ENCODE assay signal across 33 cellular contexts in genomic region chr11:43779306-43779705, GRCh38.
"Had no signal": no experiment of that assay in that cellular context is flagged by ENCODE, and none has a peak within 500 bp of the region (broad histone marks: within the 10 kb centered on the region; RNA-seq: fewer than 3 reads in every experiment).

No MANE protein-coding gene starts in this region.

- H3K36me3 ChIP-seq: ascending aorta, gastrocnemius medialis, WERI-Rb-1 had no signal

- H3K27ac Mint-ChIP-seq: activated B cell treated with CpG ODN at 0.5 μM for 24 hours; activated CD4-positive, alpha-beta memory T cell treated with anti-CD3 and anti-CD28 coated beads for 36 hours; activated CD8-positive, alpha-beta memory T cell treated with anti-CD3 and anti-CD28 coated beads, Interleukin-2, amount 10 ng/mL, durations not matched to agents 7 days and 5 days; activated CD8-positive, alpha-beta T cell treated with anti-CD3 and anti-CD28 coated beads, Interleukin-2, amount 10 ng/mL, durations not matched to agents 7 days and 5 days; activated naive CD4-positive, alpha-beta T cell treated with anti-CD3 and anti-CD28 coated beads, Interleukin-2, amount 10 ng/mL, durations not matched to agents 7 days and 5 days; activated naive CD4-positive, alpha-beta T cell treated with anti-CD3 and anti-CD28 coated beads, Interleukin-2, amount 50 U/mL, for 72 hours; activated naive CD8-positive, alpha-beta T cell treated with anti-CD3 and anti-CD28 coated beads, Interleukin-2, amount 10 ng/mL, durations not matched to agents 7 days and 5 days; activated T-cell treated with anti-CD3 and anti-CD28 coated beads, Interleukin-2, amount 50 U/mL, for 72 hours; brain; dendritic cell treated with granulocyte-macrophage colony-stimulating factor and Interleukin-4, amounts not matched to agents 40 ng/mL and 50 ng/mL, for 4 days; endodermal cell; T-helper 17 cell; T-helper 2 cell treated with Interferon-gamma antibody and Interleukin-4, amounts not matched to agents 5 μg/mL and 100 μg/mL, for 36 hours had no signal

- H3K4me1 ChIP-seq: ascending aorta, gastrocnemius medialis had no signal

- H3K27ac ChIP-seq: ascending aorta, coronary artery, dorsolateral prefrontal cortex, gastrocnemius medialis, heart left ventricle, WERI-Rb-1 had no signal

- H3K27me3 Mint-ChIP-seq: activated B cell treated with CpG ODN at 0.5 μM for 24 hours; activated CD4-positive, alpha-beta memory T cell treated with anti-CD3 and anti-CD28 coated beads for 36 hours; activated CD8-positive, alpha-beta memory T cell treated with anti-CD3 and anti-CD28 coated beads, Interleukin-2, amount 10 ng/mL, durations not matched to agents 7 days and 5 days; activated naive CD4-positive, alpha-beta T cell treated with anti-CD3 and anti-CD28 coated beads, Interleukin-2, amount 10 ng/mL, durations not matched to agents 7 days and 5 days; activated naive CD8-positive, alpha-beta T cell treated with anti-CD3 and anti-CD28 coated beads, Interleukin-2, amount 10 ng/mL, durations not matched to agents 7 days and 5 days; brain; central memory CD8-positive, alpha-beta T cell; dendritic cell treated with granulocyte-macrophage colony-stimulating factor and Interleukin-4, amounts not matched to agents 40 ng/mL and 50 ng/mL, for 4 days; T-helper 17 cell had no signal

- FAIRE-seq: bronchial epithelial cell had no signal

- H3K27me3 ChIP-seq: ascending aorta, dorsolateral prefrontal cortex, gastrocnemius medialis, heart left ventricle had no signal

- ATAC-seq: activated CD4-positive, CD25-positive, alpha-beta regulatory T cell treated with anti-CD3 and anti-CD28 coated beads, Interleukin-2, amount 50 U/mL, for 24 hours; activated CD8-positive, alpha-beta memory T cell treated with anti-CD3 and anti-CD28 coated beads, Interleukin-2, amount 10 ng/mL, durations not matched to agents 7 days and 5 days; activated CD8-positive, alpha-beta T cell treated with anti-CD3 and anti-CD28 coated beads, Interleukin-2, amount 10 ng/mL, durations not matched to agents 7 days and 5 days; activated naive CD4-positive, alpha-beta T cell treated with anti-CD3 and anti-CD28 coated beads, Interleukin-2, amount 50 U/mL, for 72 hours; activated T-cell treated with anti-CD3 and anti-CD28 coated beads, Interleukin-2, amount 50 U/mL, for 72 hours; esophagus mucosa; gastrocnemius medialis; heart left ventricle; T-helper 17 cell had no signal

- DNase-seq: activated B cell treated with CpG ODN at 0.5 μM for 24 hours; activated CD4-positive, alpha-beta memory T cell treated with anti-CD3 and anti-CD28 coated beads for 36 hours; activated CD4-positive, alpha-beta T cell treated with anti-CD3 and anti-CD28 coated beads for 48 hours; activated CD8-positive, alpha-beta memory T cell treated with anti-CD3 and anti-CD28 coated beads, Interleukin-2, amount 10 ng/mL, durations not matched to agents 7 days and 5 days; activated CD8-positive, alpha-beta memory T cell treated with anti-CD3 and anti-CD28 coated beads, Interleukin-2, amount 50 U/mL, for 4 hours; activated CD8-positive, alpha-beta T cell treated with anti-CD3 and anti-CD28 coated beads, Interleukin-2, amount 10 ng/mL, durations not matched to agents 7 days and 5 days; activated gamma-delta T cell; activated naive CD4-positive, alpha-beta T cell; activated naive CD4-positive, alpha-beta T cell treated with anti-CD3 and anti-CD28 coated beads, Interleukin-2, amount 10 ng/mL, durations not matched to agents 7 days and 5 days; activated naive CD8-positive, alpha-beta T cell treated with anti-CD3 and anti-CD28 coated beads, Interleukin-2, amount 10 ng/mL, durations not matched to agents 7 days and 5 days; activated T-cell treated with anti-CD3 and anti-CD28 coated beads, Interleukin-2, amount 50 U/mL, for 1 hour; activated T-cell treated with anti-CD3 and anti-CD28 coated beads, Interleukin-2, amount 50 U/mL, for 72 hours; dorsolateral prefrontal cortex; effector memory CD4-positive, alpha-beta T cell; endodermal cell; foreskin fibroblast; gastrocnemius medialis; glutamatergic neuron; heart left ventricle; T-helper 1 cell; T-helper 17 cell; T1000; WERI-Rb-1 had no signal

- H3K4me1 Mint-ChIP-seq: activated B cell treated with CpG ODN at 0.5 μM for 24 hours; activated CD8-positive, alpha-beta memory T cell treated with anti-CD3 and anti-CD28 coated beads, Interleukin-2, amount 10 ng/mL, durations not matched to agents 7 days and 5 days; activated naive CD4-positive, alpha-beta T cell treated with anti-CD3 and anti-CD28 coated beads, Interleukin-2, amount 10 ng/mL, durations not matched to agents 7 days and 5 days; activated naive CD8-positive, alpha-beta T cell treated with anti-CD3 and anti-CD28 coated beads, Interleukin-2, amount 10 ng/mL, durations not matched to agents 7 days and 5 days; brain; central memory CD8-positive, alpha-beta T cell; T-helper 17 cell had no signal

- H3K9me3 ChIP-seq: gastrocnemius medialis had no signal

- H3K4me3 ChIP-seq: ascending aorta, coronary artery, dorsolateral prefrontal cortex, gastrocnemius medialis, heart left ventricle had no signal

- H3K4me3 Mint-ChIP-seq: activated B cell treated with CpG ODN at 0.5 μM for 24 hours; activated CD4-positive, alpha-beta memory T cell treated with anti-CD3 and anti-CD28 coated beads for 36 hours; activated CD8-positive, alpha-beta memory T cell treated with anti-CD3 and anti-CD28 coated beads, Interleukin-2, amount 10 ng/mL, durations not matched to agents 7 days and 5 days; activated CD8-positive, alpha-beta T cell treated with anti-CD3 and anti-CD28 coated beads, Interleukin-2, amount 10 ng/mL, durations not matched to agents 7 days and 5 days; activated naive CD4-positive, alpha-beta T cell treated with anti-CD3 and anti-CD28 coated beads, Interleukin-2, amount 10 ng/mL, durations not matched to agents 7 days and 5 days; activated naive CD8-positive, alpha-beta T cell treated with anti-CD3 and anti-CD28 coated beads, Interleukin-2, amount 10 ng/mL, durations not matched to agents 7 days and 5 days; activated T-cell treated with anti-CD3 and anti-CD28 coated beads, Interleukin-2, amount 50 U/mL, for 72 hours; brain; central memory CD8-positive, alpha-beta T cell; dendritic cell treated with granulocyte-macrophage colony-stimulating factor and Interleukin-4, amounts not matched to agents 40 ng/mL and 50 ng/mL, for 4 days; endodermal cell; T-helper 17 cell; T-helper 2 cell treated with Interferon-gamma antibody and Interleukin-4, amounts not matched to agents 5 μg/mL and 100 μg/mL, for 36 hours had no signal
